ENCODE assay signal across 1 cellular context in genomic region chr19:44779150-44779549, GRCh38.
TF ChIP-seq lines count a peak whose summit lies in the region.

No MANE protein-coding gene starts in this region.

TF ChIP-seq in IMR-90, 13 proteins besides CTCF, POLR2A, EP300 and RAD21:
- TF ChIP-seq CHD1 (IDR thresholded peaks at IDR 0.05; ENCODE audit: low read depth, low read length), result no peak
- TF ChIP-seq MAFK (IDR thresholded peaks at IDR 0.05; ENCODE audit: low read depth, low read length), result no peak
- no peak for TF ChIP-seq MAZ (IDR thresholded peaks at IDR 0.05; ENCODE audit: borderline replicate concordance, low read depth, low read length)
